ENCODE assay signal across 22 cellular contexts in the genomic region with DNA sequence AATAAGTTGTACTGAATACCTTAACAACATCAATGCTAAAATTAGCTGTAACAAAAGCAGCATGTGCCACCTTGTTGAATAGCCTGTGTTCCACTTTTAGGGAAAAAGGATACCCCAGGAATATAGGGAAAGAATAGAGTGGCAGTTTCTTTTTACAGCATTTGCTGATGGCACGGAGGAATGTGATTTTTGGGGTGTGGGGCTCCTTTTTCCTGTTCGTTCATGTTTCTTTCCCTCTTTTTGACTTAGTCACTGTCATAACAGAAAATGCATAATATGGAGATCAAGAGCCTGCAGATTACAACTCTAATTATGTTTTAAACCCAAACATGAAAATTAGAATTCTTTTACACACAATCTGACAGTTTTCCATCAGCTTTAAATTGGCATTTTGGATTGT.
DNase-seq lines count a peak whose midpoint lies in the region; ATAC-seq and TF ChIP-seq lines count a peak whose summit lies in the region.
"Had no signal": no experiment of that assay in that cellular context is flagged by ENCODE, and none has a peak within 500 bp of the region (broad histone marks: within the 10 kb centered on the region; RNA-seq: fewer than 3 reads in every experiment).

No MANE protein-coding gene starts in this region.

- H3K36me3 ChIP-seq in ACC112 (ENCODE audit: insufficient read depth, low read length) (peaks cover 4% of the 10 kb centered on the region), DOHH2 (ENCODE audit: control insufficient read depth, low read length) (peaks cover 19% of the 10 kb centered on the region)
- H3K36me3 ChIP-seq: adrenal gland, vagina had no signal

- H3K79me2 ChIP-seq in ACC112 (ENCODE audit: control insufficient read depth, insufficient read depth, low read length, unreplicated experiment) (peaks cover 21% of the 10 kb centered on the region), DOHH2 (ENCODE audit: control insufficient read depth, low read length) (peaks cover 54% of the 10 kb centered on the region)

- H3K4me3 ChIP-seq in ACC112 (ENCODE audit: low read depth, low read length) (peak overlapping the region; percentile 47), DOHH2 (ENCODE audit: low read length) (peak overlapping the region; percentile 4)
- H3K4me3 ChIP-seq: adrenal gland, coronary artery, sigmoid colon, vagina had no signal

- H3K27me3 ChIP-seq in ACC112 (ENCODE audit: insufficient read depth, low read length), result no peaks in the 10 kb centered on the region
- no peaks in the 10 kb centered on the region for H3K27me3 ChIP-seq in DOHH2 (ENCODE audit: control insufficient read depth, low read length)
- H3K27me3 ChIP-seq: adrenal gland, sigmoid colon, vagina had no signal

- peak overlapping the region; percentile 20 for H3K27ac Mint-ChIP-seq in activated T-helper 17 cell treated with anti-CD3 and anti-CD28 coated beads, Interleukin-2, amount 50 U/mL, for 72 hours
- H3K27ac Mint-ChIP-seq in mesothelial cell of epicardium (peak overlapping the region; percentile 18), CD14-positive monocyte (peak overlapping the region in 3 of 7 donors; percentile 10 to 42 (median 19))
- H3K27ac Mint-ChIP-seq: endodermal cell, nephron had no signal

- no peak for ATAC-seq in activated T-helper 17 cell treated with anti-CD3 and anti-CD28 coated beads, Interleukin-2, amount 50 U/mL, for 72 hours (replicated peaks)
- no peak for ATAC-seq in GM19467 (IDR thresholded peaks at IDR 0.05; ENCODE audit: unreplicated experiment)

- H3K4me1 ChIP-seq in ACC112 (ENCODE audit: control insufficient read depth, insufficient read depth, low read length, unreplicated experiment) (peaks cover 25% of the 10 kb centered on the region), DOHH2 (ENCODE audit: control insufficient read depth, low read length) (peaks cover 35% of the 10 kb centered on the region)
- H3K4me1 ChIP-seq: adrenal gland, parathyroid adenoma had no signal

- DNase-seq in mesothelial cell of epicardium (ENCODE audit: low spot score in 2 of 2, unreplicated experiment in 2 of 2) (no peak), CD14-positive monocyte (ENCODE audit: low spot score) (no peak), NCI-H82 treated with DMSO at 0.1 percent for 48 hours (lab: John Stamatoyannopoulos, UW; ENCODE audit: unreplicated experiment) (no peak)
- DNase-seq: activated CD8-positive, alpha-beta memory T cell treated with anti-CD3 and anti-CD28 coated beads, Interleukin-2, amount 50 U/mL, for 48 hours; activated gamma-delta T cell; adrenal gland; DMS79 treated with DMSO at 0.1 percent for 48 hours; endodermal cell; head of caudate nucleus; midbrain; NCI-H187; NCI-H345; SHP77 treated with DMSO at 0.1 percent for 48 hours; sigmoid colon had no signal

- peak overlapping the region; percentile 54 for H3K4me3 Mint-ChIP-seq in activated T-helper 17 cell treated with anti-CD3 and anti-CD28 coated beads, Interleukin-2, amount 50 U/mL, for 72 hours
- H3K4me3 Mint-ChIP-seq in mesothelial cell of epicardium (no peak overlapping the region), CD14-positive monocyte (peak overlapping the region in 1 of 2 donors; percentile 30)
- H3K4me3 Mint-ChIP-seq: endodermal cell, nephron had no signal

- H4K20me1 ChIP-seq in DOHH2 (ENCODE audit: control insufficient read depth, insufficient read depth, low read depth, low read length), result no peaks in the 10 kb centered on the region; the same call in 1 of the 2 replicates

- H3K9me2 ChIP-seq in DOHH2 (replicated peaks; ENCODE audit: control insufficient read depth, low read length), result no peaks in the 10 kb centered on the region

- H3K9me3 ChIP-seq in DOHH2 (ENCODE audit: control insufficient read depth, insufficient read depth, low read length), result 0 out of 2 replicates have a peak, but pooled peaks cover 6% of the 10 kb centered on the region
- H3K9me3 ChIP-seq: adrenal gland, sigmoid colon, vagina had no signal

- peak overlapping the region; percentile 41 for H3K4me2 ChIP-seq in DOHH2 (ENCODE audit: low read length)

- TF ChIP-seq CTCF in DOHH2 (IDR thresholded peaks at IDR 0.05; ENCODE audit: low read depth, low read length, poor library complexity, severe bottlenecking), result no peak
- no peak for TF ChIP-seq CTCF in mesothelial cell of epicardium (IDR thresholded peaks at IDR 0.05; ENCODE audit: unreplicated experiment)
- no peak for TF ChIP-seq CTCF in CD14-positive monocyte (IDR thresholded peaks at IDR 0.05)

- H2AFZ ChIP-seq in ACC112 (ENCODE audit: low read length, unreplicated experiment), result no peak overlapping the region
- H2AFZ ChIP-seq: parathyroid adenoma had no signal

- no peak overlapping the region for H3K27ac ChIP-seq in ACC112 (ENCODE audit: low read depth, low read length)
- H3K27ac ChIP-seq in DOHH2 (ENCODE audit: low read depth, low read length), result no peak overlapping the region
- H3K27ac ChIP-seq: adrenal gland, coronary artery, parathyroid adenoma, sigmoid colon, vagina had no signal

- H3K9me3 Mint-ChIP-seq in activated T-helper 17 cell treated with anti-CD3 and anti-CD28 coated beads, Interleukin-2, amount 50 U/mL, for 72 hours, result no peaks in the 10 kb centered on the region
- peaks cover 7% of the 10 kb centered on the region for H3K9me3 Mint-ChIP-seq in mesothelial cell of epicardium
- H3K9me3 Mint-ChIP-seq in CD14-positive monocyte, result peaks cover under 1 to 7% (median 3%) of the 10 kb centered on the region in 7 donors

- no peaks in the 10 kb centered on the region for H3K36me3 Mint-ChIP-seq in activated T-helper 17 cell treated with anti-CD3 and anti-CD28 coated beads, Interleukin-2, amount 50 U/mL, for 72 hours (ENCODE audit: low read depth)
- H3K36me3 Mint-ChIP-seq in mesothelial cell of epicardium (peaks cover 7% of the 10 kb centered on the region), CD14-positive monocyte (peaks cover 18 to 23% of the 10 kb centered on the region in 2 donors)

- H3K4me1 Mint-ChIP-seq in activated T-helper 17 cell treated with anti-CD3 and anti-CD28 coated beads, Interleukin-2, amount 50 U/mL, for 72 hours, result peaks cover 30% of the 10 kb centered on the region
- H3K4me1 Mint-ChIP-seq in mesothelial cell of epicardium (peaks cover 41% of the 10 kb centered on the region), CD14-positive monocyte (peaks cover 43% of the 10 kb centered on the region)

- H3K27me3 Mint-ChIP-seq in activated T-helper 17 cell treated with anti-CD3 and anti-CD28 coated beads, Interleukin-2, amount 50 U/mL, for 72 hours, result peaks cover 14% of the 10 kb centered on the region
- H3K27me3 Mint-ChIP-seq in mesothelial cell of epicardium (ENCODE audit: low read depth) (no peaks in the 10 kb centered on the region), CD14-positive monocyte (ENCODE audit: low read depth in 3 of 3) (peaks cover 4 to 15% (median 9%) of the 10 kb centered on the region in 3 donors)

- 0 out of 2 replicates have a peak, but pooled peaks cover 6% of the 10 kb centered on the region for H3F3A ChIP-seq in DOHH2 (ENCODE audit: control insufficient read depth, insufficient read depth)

- intact Hi-C loops in CD14-positive monocyte (cut with micrococcal nuclease), result no loop called here
